15 cellular contexts compared by ENCODE assay signal in genomic region chr11:44780940-44781631, GRCh38. TPM values are rescaled to one million over a fixed set of nuclear protein-coding genes. Genes with fewer than 3 reads are reported as not detected.
DNase-seq lines count a peak whose midpoint lies in the region; ATAC-seq and TF ChIP-seq lines count a peak whose summit lies in the region.
"Had no signal": no experiment of that assay in that cellular context is flagged by ENCODE, and none has a peak within 500 bp of the region (broad histone marks: within the 10 kb centered on the region; RNA-seq: fewer than 3 reads in every experiment).

No MANE protein-coding gene starts in this region.

- no peaks in the 10 kb centered on the region for H3K27me3 Mint-ChIP-seq in CD8-positive, alpha-beta T cell (ENCODE audit: low read depth)

- H3K36me3 Mint-ChIP-seq in CD8-positive, alpha-beta T cell, result no peaks in the 10 kb centered on the region

- no peak overlapping the region for H2AFZ ChIP-seq in smooth muscle cell (ENCODE audit: low read depth)

- peak overlapping the region; percentile 69 for H3K4me2 ChIP-seq in smooth muscle cell

- TF ChIP-seq CTCF in NB4 (IDR thresholded peaks at IDR 0.05; ENCODE audit: low read depth, low read length) (no peak), choroid plexus epithelial cell (conservative IDR thresholded peaks at IDR 0.05; ENCODE audit: low read depth, low read length) (no peak), smooth muscle cell (IDR thresholded peaks at IDR 0.05; ENCODE audit: borderline replicate concordance, insufficient read depth, poor library complexity, severe bottlenecking) (no peak)
- TF ChIP-seq CTCF in CD8-positive, alpha-beta T cell (IDR thresholded peaks at IDR 0.05), result no peak

- DNase-seq in NB4 (ENCODE audit: low read depth), result peak; percentile 57
- DNase-seq in choroid plexus epithelial cell (ENCODE audit: low read depth), result peak; percentile 80
- DNase-seq in smooth muscle cell (lab: John Stamatoyannopoulos, UW; ENCODE audit: unreplicated experiment), result peak; percentile 26
- no peak for DNase-seq in H4 (ENCODE audit: low spot score)
- no peak for DNase-seq in CD8-positive, alpha-beta T cell
- DNase-seq in HEK293T (ENCODE audit: extremely low spot score), result no peak
- DNase-seq: activated CD8-positive, alpha-beta memory T cell treated with anti-CD3 and anti-CD28 coated beads, Interleukin-2, amount 50 U/mL, for 48 hours; amniotic stem cell; effector CD8-positive, alpha-beta T cell; hippocampal formation; NCI-H226 had no signal

- no peaks in the 10 kb centered on the region for H3K79me2 ChIP-seq in smooth muscle cell (ENCODE audit: low read depth)

- H3K27me3 ChIP-seq in iPS-20b (ENCODE audit: insufficient read depth, low read length) (no peaks in the 10 kb centered on the region), smooth muscle cell (ENCODE audit: low read depth) (no peaks in the 10 kb centered on the region)
- H3K27me3 ChIP-seq in CD8-positive, alpha-beta T cell (ENCODE audit: insufficient read depth, low read length), result no peaks in the 10 kb centered on the region

- H3K9ac ChIP-seq in iPS-20b (ENCODE audit: low read depth, low read length) (peak overlapping the region; percentile 7; the same call in 1 of the 2 replicates), smooth muscle cell (ENCODE audit: low read depth) (no peak overlapping the region)

- H3K4me3 ChIP-seq in NB4 (ENCODE audit: low read depth, low read length) (no peak overlapping the region), choroid plexus epithelial cell (ENCODE audit: low read depth, low read length) (no peak overlapping the region), iPS-20b (ENCODE audit: low read length) (no peak overlapping the region), smooth muscle cell (no peak overlapping the region)
- no peak overlapping the region for H3K4me3 ChIP-seq in CD8-positive, alpha-beta T cell (ENCODE audit: low read depth, low read length)

- peaks cover 35% of the 10 kb centered on the region for H3K4me1 ChIP-seq in iPS-20b (ENCODE audit: insufficient read depth, low read length)
- H3K4me1 ChIP-seq in smooth muscle cell (ENCODE audit: low read depth), result peaks cover 18% of the 10 kb centered on the region
- H3K4me1 ChIP-seq in CD8-positive, alpha-beta T cell (ENCODE audit: insufficient read depth, low read length), result no peaks in the 10 kb centered on the region

- no peak for TF ChIP-seq POLR2A in NB4 (IDR thresholded peaks at IDR 0.05; ENCODE audit: extremely low read depth, insufficient read length)

- H3K36me3 ChIP-seq in iPS-20b (ENCODE audit: insufficient read depth, low read depth, low read length), result peaks cover 3% of the 10 kb centered on the region; the same call in 1 of the 2 replicates
- H3K36me3 ChIP-seq in smooth muscle cell (ENCODE audit: low read depth), result no peaks in the 10 kb centered on the region
- no peaks in the 10 kb centered on the region for H3K36me3 ChIP-seq in CD8-positive, alpha-beta T cell (ENCODE audit: insufficient read depth, low read length)

- no peaks in the 10 kb centered on the region for H3K9me3 Mint-ChIP-seq in CD8-positive, alpha-beta T cell

- H3F3A ChIP-seq in smooth muscle cell (ENCODE audit: low read depth), result no peaks in the 10 kb centered on the region

- no peak for ATAC-seq in CD8-positive, alpha-beta T cell
- no peak for ATAC-seq in HG03432 (IDR thresholded peaks at IDR 0.05; ENCODE audit: unreplicated experiment)

- WGBS in smooth muscle cell (ENCODE audit: low lambda C conversion rate), result 26% methylated on average over 9 of the region's 9 CpGs

- intact Hi-C loops in CD8-positive, alpha-beta T cell (cut with DNase I, micrococcal nuclease), result no loop called here

- H4K20me1 ChIP-seq in smooth muscle cell (ENCODE audit: low read depth), result no peaks in the 10 kb centered on the region

- H3K27ac Mint-ChIP-seq in CD8-positive, alpha-beta T cell, result no peak overlapping the region

- H3K4me1 Mint-ChIP-seq in CD8-positive, alpha-beta T cell (ENCODE audit: low read depth), result no peaks in the 10 kb centered on the region

- POLR2A ChIA-PET in CD8-positive, alpha-beta T cell (lab: Charles Lee), result no interaction called here
- POLR2A ChIA-PET in HEK293T (lab: Yijun Ruan, JAX), result no interaction called here

- H3K27ac ChIP-seq in iPS-20b (ENCODE audit: low read length) (no peak overlapping the region), smooth muscle cell (ENCODE audit: low read depth) (peak overlapping the region; percentile 18)
- H3K27ac ChIP-seq in CD8-positive, alpha-beta T cell (ENCODE audit: low read depth, low read length), result no peak overlapping the region
- H3K27ac ChIP-seq: C4-2B had no signal

- H3K9me3 ChIP-seq in iPS-20b (ENCODE audit: insufficient read depth, low read depth, low read length) (no peaks in the 10 kb centered on the region), smooth muscle cell (replicated peaks; ENCODE audit: low read depth) (no peaks in the 10 kb centered on the region)
- no peaks in the 10 kb centered on the region for H3K9me3 ChIP-seq in CD8-positive, alpha-beta T cell (ENCODE audit: low read length)

- no peak overlapping the region for H3K4me3 Mint-ChIP-seq in CD8-positive, alpha-beta T cell

- CTCF ChIA-PET in CD8-positive, alpha-beta T cell (lab: Charles Lee), result interaction anchor here (0.9 to 1.6 kb wide), 3 partner anchors 14 to 130 kb away, joined by 3 to 4 read pairs (median 3); no protein-coding TSS in a partner anchor
- CTCF ChIA-PET in HEK293T (lab: Yijun Ruan, JAX), result no interaction called here

TF ChIP-seq in HEK293T, 16 proteins besides CTCF, POLR2A, EP300 and RAD21:
- no peak for TF ChIP-seq CTBP1 (IDR thresholded peaks at IDR 0.05; ENCODE audit: borderline replicate concordance)
- TF ChIP-seq TARDBP (IDR thresholded peaks at IDR 0.05), result no peak
- TF ChIP-seq ZNF384 (IDR thresholded peaks at IDR 0.05), result no peak
- no peak for TF ChIP-seq PKNOX1 (IDR thresholded peaks at IDR 0.05)
- no peak for TF ChIP-seq ELF4 (IDR thresholded peaks at IDR 0.05)
- no peak for TF ChIP-seq FOXA1 (IDR thresholded peaks at IDR 0.05)
- no peak for TF ChIP-seq SUZ12 (IDR thresholded peaks at IDR 0.05)
TF ChIP-seq in HEK293T: peak in this region for 0.

RNA-seq across cellular contexts. Expression of gene TSPAN18, which starts 54.3 kb away (rescaled TPM):
- total RNA-seq in smooth muscle cell, result 3.4 and 3.9 TPM in 2 replicates
- 9.3 and 15.3 TPM in 2 replicates for polyA plus RNA-seq in smooth muscle cell
- 0.83 TPM in 1 of 2 replicates, not detected in the other for total RNA-seq in H4 (2014; rRNA removed; shearing (Covaris generic))
- total RNA-seq in CD8-positive, alpha-beta T cell, result 1 to 10 TPM; 6.1 to 6.3 TPM
- total RNA-seq: LHCN-M2 had no signal

Comparison
In these comparisons a context has a peak if more than half of its experiments do, and no peak if none do; other contexts are left out.
1. DNase-seq: peak in NB4 (single experiment), choroid plexus epithelial cell (single experiment) and smooth muscle cell (single experiment); none in H4 (single experiment), CD8-positive, alpha-beta T cell (0 of 7) and HEK293T (single experiment).